13 cellular contexts compared by ENCODE assay signal in genomic region chr16:8741636-8742427, GRCh38. TPM values are rescaled to one million over a fixed set of nuclear protein-coding genes. Genes with fewer than 3 reads are reported as not detected.
DNase-seq lines count a peak whose midpoint lies in the region; ATAC-seq, FAIRE-seq and TF ChIP-seq lines count a peak whose summit lies in the region.
"Had no signal": no experiment of that assay in that cellular context is flagged by ENCODE, and none has a peak within 500 bp of the region (broad histone marks: within the 10 kb centered on the region; RNA-seq: fewer than 3 reads in every experiment).

No MANE protein-coding gene starts in this region.

- H3K4me1 Mint-ChIP-seq in mesothelial cell of epicardium, result no peaks in the 10 kb centered on the region

- 30 to 37% methylated on average over 9 to 10 of the region's 10 CpGs for WGBS in body of pancreas, 2 donors
- 86% methylated on average over 10 of the region's 10 CpGs for WGBS in HepG2 (ENCODE audit: low lambda C conversion rate)

- TF ChIP-seq RAD21 in HepG2 (CRISPR knock-in tag; IDR thresholded peaks at IDR 0.05), result no peak

- peaks cover 5% of the 10 kb centered on the region for H3K9me3 Mint-ChIP-seq in mesothelial cell of epicardium

- H2AFZ ChIP-seq in HepG2 (ENCODE audit: low read length), result no peak overlapping the region

- CTCF ChIA-PET in HepG2 (lab: Yijun Ruan, JAX; ENCODE audit: low intra/inter-chr PET ratio, low total read pairs), result no interaction called here

- H3K27ac Mint-ChIP-seq in mesothelial cell of epicardium, result no peak overlapping the region

- no peaks in the 10 kb centered on the region for H3K27me3 Mint-ChIP-seq in mesothelial cell of epicardium (ENCODE audit: low read depth)

- H3K4me1 ChIP-seq in body of pancreas, result peaks cover 49% of the 10 kb centered on the region
- peaks cover 14% of the 10 kb centered on the region for H3K4me1 ChIP-seq in cardiac muscle cell (ENCODE audit: low read depth)
- peaks cover 34% of the 10 kb centered on the region for H3K4me1 ChIP-seq in HepG2 (ENCODE audit: insufficient read depth, low read length)

- H3K36me3 ChIP-seq in body of pancreas (replicated peaks in 1 of 2; ENCODE audit: insufficient read depth in 1 of 2, low read depth in 2 of 2) (no peaks in the 10 kb centered on the region), cardiac muscle cell (peaks cover 2% of the 10 kb centered on the region), HepG2 (replicated peaks in 1 of 2; ENCODE audit: control insufficient read depth in 1 of 2, insufficient read depth in 2 of 2, low read length in 2 of 2) (peaks cover 6 to 10% of the 10 kb centered on the region in 2 experiments; a peak in 4 of 5 replicates), MG63 (no peaks in the 10 kb centered on the region)

- TF ChIP-seq EP300 in HepG2 (IDR thresholded peaks at IDR 0.05; ENCODE audit: low read depth in 2 of 2, low read length in 2 of 2), result no peak
- no peak for TF ChIP-seq EP300 in HepG2 (CRISPR knock-in tag; IDR thresholded peaks at IDR 0.05; ENCODE audit: borderline replicate concordance)

- H3K4me3 Mint-ChIP-seq in mesothelial cell of epicardium, result no peak overlapping the region

- TF ChIP-seq CTCF in body of pancreas (IDR thresholded peaks at IDR 0.05) (no peak), cardiac muscle cell (IDR thresholded peaks at IDR 0.05; ENCODE audit: low read depth, low read length) (no peak), HepG2 (CRISPR knock-in tag; IDR thresholded peaks at IDR 0.05) (no peak), mesothelial cell of epicardium (IDR thresholded peaks at IDR 0.05; ENCODE audit: unreplicated experiment) (no peak)

- FAIRE-seq in HepG2 (lab: Jason Lieb, UNC), result no peak
- FAIRE-seq: HTR-8/SVneo had no signal

- POLR2A ChIA-PET in HepG2 (lab: Yijun Ruan, JAX), result interaction anchor here (0.7 to 3.8 kb wide), 3 partner anchors 59 to 68 kb away, joined by 4 to 17 read pairs (median 5); partner anchors contain the start of gene ABAT

- in situ Hi-C loops in HepG2 (cut with HindIII; ENCODE audit: extremely low pct_ligation_motif_present, low pct_unique_long_range_greater_than_20kb), result loop anchor here (5.0 kb wide), 1 partner anchor 65 kb away; no protein-coding TSS in a partner anchor

- intact Hi-C loops in body of pancreas (cut with DNase I), result no loop called here
- intact Hi-C loops in HepG2 (cut with micrococcal nuclease; ENCODE audit: unreplicated experiment), result loop anchor here (1.0 to 10.0 kb wide), 5 partner anchors 55 to 393 kb away; partner anchors contain the start of genes LITAFD, PMM2 and TMEM186
- intact Hi-C loops in sciatic nerve (cut with DNase I), result no loop called here

- no peaks in the 10 kb centered on the region for H3K79me2 ChIP-seq in HepG2 (ENCODE audit: insufficient read depth, low read length)

- no peak overlapping the region for H3K9ac ChIP-seq in HepG2 (ENCODE audit: insufficient read depth, low read depth, low read length)

- H3K27me3 ChIP-seq in body of pancreas (no peaks in the 10 kb centered on the region), cardiac muscle cell (no peaks in the 10 kb centered on the region), HepG2 (ENCODE audit: control insufficient read depth in 1 of 2, insufficient read depth in 2 of 2, low read length in 2 of 2) (no peaks in the 10 kb centered on the region), MG63 (peaks cover 19% of the 10 kb centered on the region)

- ATAC-seq in body of pancreas (peak; percentile 58), HepG2 (no peak), sciatic nerve (peak; percentile 65)

- H3K4me2 ChIP-seq in HepG2 (ENCODE audit: low read depth, low read length), result peak overlapping the region; percentile 48; the same call in 1 of the 2 replicates

- H3K9me3 ChIP-seq in body of pancreas (no peaks in the 10 kb centered on the region), cardiac muscle cell (ENCODE audit: low read depth) (no peaks in the 10 kb centered on the region), HepG2 (ENCODE audit: low read length) (no peaks in the 10 kb centered on the region), MG63 (no peaks in the 10 kb centered on the region)

- peak overlapping the region; percentile 59 to 91 (median 82) for H3K27ac ChIP-seq in body of pancreas
- peak overlapping the region; percentile 69 for H3K27ac ChIP-seq in cardiac muscle cell
- H3K27ac ChIP-seq in HepG2 (ENCODE audit: extremely low read length, insufficient read depth, low read length), result peak overlapping the region; percentile 48
- H3K27ac ChIP-seq: HL-60 had no signal

- H3K4me3 ChIP-seq in body of pancreas, result no peak overlapping the region
- H3K4me3 ChIP-seq in cardiac muscle cell, result no peak overlapping the region
- H3K4me3 ChIP-seq in HepG2 (replicated peaks in 1 of 3; ENCODE audit: insufficient read depth in 1 of 3, low read depth in 2 of 3, low read length in 3 of 3), result no peak overlapping the region; a peak in 1 of 6 replicates
- H3K4me3 ChIP-seq in MG63, result no peak overlapping the region

- BruUV-seq in HepG2 (replicated peaks; lab: Mats Ljungman, UMichigan), result no TSS peak

- TF ChIP-seq POLR2A in body of pancreas (IDR thresholded peaks at IDR 0.05) (peak in 1 of 3 donors; percentile 14), HepG2 (IDR thresholded peaks at IDR 0.05; ENCODE audit: insufficient read depth in 1 of 2, low read depth in 2 of 2, low read length in 2 of 2) (no peak)

- DNase-seq in body of pancreas (peak; percentile 44 to 71 (median 66)), cardiac muscle cell (ENCODE audit: low read depth in 1 of 2, low spot score in 1 of 2) (no peak), HepG2 (ENCODE audit: low spot score) (no peak), sciatic nerve (ENCODE audit: low spot score) (no peak), MG63 (no peak), T1000 (lab: John Stamatoyannopoulos, UW) (no peak), mesothelial cell of epicardium (ENCODE audit: low spot score in 2 of 2, unreplicated experiment in 2 of 2) (no peak)
- DNase-seq: ACHN, COR-L47, NCI-H187, NCI-H526 treated with DMSO at 0.1 percent for 48 hours had no signal

- H3K36me3 Mint-ChIP-seq in mesothelial cell of epicardium, result peaks cover 10% of the 10 kb centered on the region

- no peaks in the 10 kb centered on the region for H4K20me1 ChIP-seq in HepG2 (ENCODE audit: insufficient read depth, low read length)

RNA-seq across cellular contexts. Expression of gene TMEM186, which starts 55.6 kb away (rescaled TPM):
- total RNA-seq in body of pancreas (1 to 10 TPM in 1 of 2 donors, under 1 TPM in 1; 0.99 to 3.6 TPM), cardiac muscle cell (8.1 TPM in 2 replicates), HepG2 (2016; rRNA removed; fragmentation: Illumina TruSeq; extraction: Trizol) (19.2 and 19.3 TPM in 2 replicates), sciatic nerve (8.1 TPM), mesothelial cell of epicardium (11.2 to 12.8 TPM (median 11.9 TPM) in 3 replicates)
- polyA plus RNA-seq in cardiac muscle cell (23.9 and 38.3 TPM in 2 replicates), HepG2 (2011; rRNA removed) (16.2 and 16.6 TPM in 2 replicates)
- 4.9 and 5.3 TPM in 2 replicates for total RNA-seq in HepG2 (2016; cell fraction: cytosol; rRNA removed; fragmentation: Illumina TruSeq; extraction: Trizol; ENCODE audit: low read depth)
- total RNA-seq in HepG2 (2016; cell fraction: insoluble cytoplasmic fraction; rRNA removed; fragmentation: Illumina TruSeq; extraction: Trizol), result 18.1 and 21.2 TPM in 2 replicates
- 9.4 TPM in 2 replicates for total RNA-seq in HepG2 (2016; cell fraction: membrane; rRNA removed; fragmentation: Illumina TruSeq; extraction: Trizol)
- 10.8 and 14.1 TPM in 2 replicates for total RNA-seq in HepG2 (2016; cell fraction: nucleus; rRNA removed; fragmentation: Illumina TruSeq; extraction: Trizol)
- 17.9 and 19.7 TPM in 2 replicates for polyA plus RNA-seq in HepG2 (2011; cell fraction: cytosol; rRNA removed)
- 7.4 and 11.7 TPM in 2 replicates for polyA plus RNA-seq in HepG2 (2011; cell fraction: nucleus; rRNA removed)
- 19.9 and 20.0 TPM in 2 replicates for polyA plus RNA-seq in HepG2 (2012)
- 4.0 and 4.6 TPM in 2 replicates for polyA plus RNA-seq in HepG2 (2016; cell fraction: cytosol; fragmentation: Illumina TruSeq; extraction: Trizol; ENCODE audit: low read depth)
- polyA plus RNA-seq in HepG2 (2016; cell fraction: insoluble cytoplasmic fraction; fragmentation: Illumina TruSeq; extraction: Trizol; ENCODE audit: low read depth), result 23.9 and 26.4 TPM in 2 replicates
- polyA plus RNA-seq in HepG2 (2016; cell fraction: membrane; fragmentation: Illumina TruSeq; extraction: Trizol; ENCODE audit: low read depth), result 8.6 and 8.7 TPM in 2 replicates
- polyA plus RNA-seq in HepG2 (2016; cell fraction: nucleus; fragmentation: Illumina TruSeq; extraction: Trizol; ENCODE audit: insufficient read depth, low read depth), result 25.3 and 26.3 TPM in 2 replicates
- 14.0 and 14.7 TPM in 2 replicates for polyA minus RNA-seq in HepG2 (2011; rRNA and poly(A)+ RNA removed; ENCODE audit: low replicate concordance)
- 4.7 and 5.1 TPM in 2 replicates for polyA minus RNA-seq in HepG2 (2011; cell fraction: cytosol; rRNA and poly(A)+ RNA removed)
- 5.2 and 6.5 TPM in 2 replicates for polyA minus RNA-seq in HepG2 (2011; cell fraction: nucleus; rRNA and poly(A)+ RNA removed)
- 9.3 and 16.7 TPM in 2 replicates for total RNA-seq in MG63 (2014; rRNA removed; shearing (Covaris generic); ENCODE audit: low replicate concordance)

RNA-seq across cellular contexts. Expression of gene PMM2, which starts 55.8 kb away (rescaled TPM):
- total RNA-seq in body of pancreas (100 to 1,000 TPM in 1 of 2 donors, 10 to 100 TPM in 1; 34.8 to 127 TPM), cardiac muscle cell (12.2 and 14.2 TPM in 2 replicates), HepG2 (2016; rRNA removed; fragmentation: Illumina TruSeq; extraction: Trizol) (93.7 and 100 TPM in 2 replicates), sciatic nerve (45.4 TPM), mesothelial cell of epicardium (41.3 to 41.7 TPM (median 41.4 TPM) in 3 replicates)
- polyA plus RNA-seq in cardiac muscle cell (11.7 and 12.9 TPM in 2 replicates), HepG2 (2011; rRNA removed) (50.5 and 52.2 TPM in 2 replicates)
- total RNA-seq in HepG2 (2016; cell fraction: cytosol; rRNA removed; fragmentation: Illumina TruSeq; extraction: Trizol; ENCODE audit: low read depth), result 13.5 and 14.5 TPM in 2 replicates
- total RNA-seq in HepG2 (2016; cell fraction: insoluble cytoplasmic fraction; rRNA removed; fragmentation: Illumina TruSeq; extraction: Trizol), result 86.4 and 94.6 TPM in 2 replicates
- 34.1 and 38.1 TPM in 2 replicates for total RNA-seq in HepG2 (2016; cell fraction: membrane; rRNA removed; fragmentation: Illumina TruSeq; extraction: Trizol)
- 95.2 and 107 TPM in 2 replicates for total RNA-seq in HepG2 (2016; cell fraction: nucleus; rRNA removed; fragmentation: Illumina TruSeq; extraction: Trizol)
- polyA plus RNA-seq in HepG2 (2011; cell fraction: cytosol; rRNA removed), result 38.6 and 40.1 TPM in 2 replicates
- 58.3 and 59.2 TPM in 2 replicates for polyA plus RNA-seq in HepG2 (2011; cell fraction: nucleus; rRNA removed)
- 46.5 and 55.2 TPM in 2 replicates for polyA plus RNA-seq in HepG2 (2012)
- polyA plus RNA-seq in HepG2 (2016; cell fraction: cytosol; fragmentation: Illumina TruSeq; extraction: Trizol; ENCODE audit: low read depth), result 9.4 and 10.2 TPM in 2 replicates
- 85.4 and 97.6 TPM in 2 replicates for polyA plus RNA-seq in HepG2 (2016; cell fraction: insoluble cytoplasmic fraction; fragmentation: Illumina TruSeq; extraction: Trizol; ENCODE audit: low read depth)
- polyA plus RNA-seq in HepG2 (2016; cell fraction: membrane; fragmentation: Illumina TruSeq; extraction: Trizol; ENCODE audit: low read depth), result 26.6 and 29.3 TPM in 2 replicates
- 91.3 and 91.5 TPM in 2 replicates for polyA plus RNA-seq in HepG2 (2016; cell fraction: nucleus; fragmentation: Illumina TruSeq; extraction: Trizol; ENCODE audit: insufficient read depth, low read depth)
- 21.7 and 40.5 TPM in 2 replicates for polyA minus RNA-seq in HepG2 (2011; rRNA and poly(A)+ RNA removed; ENCODE audit: low replicate concordance)
- polyA minus RNA-seq in HepG2 (2011; cell fraction: cytosol; rRNA and poly(A)+ RNA removed), result 18.1 and 22.2 TPM in 2 replicates
- polyA minus RNA-seq in HepG2 (2011; cell fraction: nucleus; rRNA and poly(A)+ RNA removed), result 126 and 133 TPM in 2 replicates
- total RNA-seq in MG63 (2014; rRNA removed; shearing (Covaris generic); ENCODE audit: low replicate concordance), result 45.8 and 53.1 TPM in 2 replicates

Comparison
In these comparisons a context has a peak if more than half of its experiments do, and no peak if none do; other contexts are left out.
1. DNase-seq: peak in body of pancreas (4 of 4); none in cardiac muscle cell (0 of 2), HepG2 (single experiment), sciatic nerve (single experiment), MG63 (single experiment), T1000 (single experiment) and mesothelial cell of epicardium (0 of 2).
2. Peak in every context shown above with its lines, with median percentiles within 50 percentile points of each other: H3K27ac ChIP-seq.